20 cellular contexts compared by ENCODE assay signal in the genomic region with DNA sequence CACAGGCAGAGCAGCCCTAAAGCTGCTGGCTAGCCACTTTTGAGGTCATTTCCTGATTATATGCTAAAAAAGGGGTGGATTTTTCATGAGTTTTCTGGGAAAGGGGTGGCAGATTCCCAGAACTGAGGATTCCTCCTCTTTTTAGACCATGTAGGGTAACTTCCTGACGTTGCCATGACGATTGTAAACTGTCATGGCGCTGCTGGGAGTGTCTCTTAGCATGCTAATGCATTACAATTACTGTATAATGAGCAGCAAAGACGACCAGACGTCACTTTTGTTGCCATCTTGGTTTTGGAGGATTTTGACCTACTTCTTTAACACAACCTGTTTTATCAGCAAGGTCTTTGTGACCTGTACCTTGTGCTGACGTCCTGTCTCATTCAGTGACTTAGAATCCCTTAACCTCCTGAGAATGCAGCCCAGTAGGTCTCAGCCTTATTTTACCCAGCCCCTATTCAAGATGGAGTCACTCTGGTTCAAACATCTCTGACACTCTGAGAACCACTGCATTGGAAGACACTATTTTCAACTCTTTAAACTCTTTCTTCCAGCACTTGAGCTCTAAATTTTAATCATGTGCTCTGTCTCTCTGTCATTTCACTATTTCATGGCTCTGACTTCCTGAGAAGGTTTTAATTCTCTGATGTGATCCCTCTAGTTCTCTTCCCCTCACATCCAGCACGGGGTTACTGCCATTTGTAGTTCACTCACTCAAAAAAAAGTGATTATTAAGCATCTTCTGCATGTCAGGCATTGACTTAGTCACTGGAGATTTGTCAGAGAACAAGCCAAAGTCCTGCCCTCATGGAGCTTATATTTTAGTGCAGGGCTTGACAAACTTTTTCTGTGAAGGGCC.
"Had no signal": no experiment of that assay in that cellular context is flagged by ENCODE, and none has a peak within 500 bp of the region (broad histone marks: within the 10 kb centered on the region; RNA-seq: fewer than 3 reads in every experiment).

No MANE protein-coding gene starts in this region.

- FAIRE-seq: RCC 7860 had no signal

- DNase-seq: activated CD4-positive, alpha-beta memory T cell treated with anti-CD3 and anti-CD28 coated beads for 36 hours; activated CD4-positive, alpha-beta T cell treated with anti-CD3 and anti-CD28 coated beads, Interleukin-2, amount 10 ng/mL, durations not matched to agents 7 days and 5 days; activated CD4-positive, CD25-positive, alpha-beta regulatory T cell; activated CD8-positive, alpha-beta memory T cell treated with anti-CD3 and anti-CD28 coated beads for 24 hours; activated effector memory CD4-positive, alpha-beta T cell treated with anti-CD3 and anti-CD28 coated beads, Interleukin-2, amount 50 U/mL, for 16 hours; activated naive CD4-positive, alpha-beta T cell treated with Interleukin-2 at 50 U/mL for 16 hours; activated naive CD8-positive, alpha-beta T cell treated with anti-CD3 and anti-CD28 coated beads for 36 hours; activated T-cell treated with anti-CD3 and anti-CD28 coated beads, Interleukin-2, amount 50 U/mL, for 4 hours; cerebellar nuclear complex; KG1; MV-4-11; NCI-H1092 treated with DMSO at 0.1 percent for 48 hours; NCI-H1417 treated with DMSO at 0.1 percent for 48 hours; NCI-H1694; NCI-H2029; NCI-H510A treated with DMSO at 0.1 percent for 48 hours; PC-3; SHP77; T-helper 9 cell had no signal

- ATAC-seq: activated T-cell treated with anti-CD3 and anti-CD28 coated beads, Interleukin-2, amount 50 U/mL, for 4 hours; PC-3 had no signal
